ENCODE assay signal across 22 cellular contexts in the genomic region with DNA sequence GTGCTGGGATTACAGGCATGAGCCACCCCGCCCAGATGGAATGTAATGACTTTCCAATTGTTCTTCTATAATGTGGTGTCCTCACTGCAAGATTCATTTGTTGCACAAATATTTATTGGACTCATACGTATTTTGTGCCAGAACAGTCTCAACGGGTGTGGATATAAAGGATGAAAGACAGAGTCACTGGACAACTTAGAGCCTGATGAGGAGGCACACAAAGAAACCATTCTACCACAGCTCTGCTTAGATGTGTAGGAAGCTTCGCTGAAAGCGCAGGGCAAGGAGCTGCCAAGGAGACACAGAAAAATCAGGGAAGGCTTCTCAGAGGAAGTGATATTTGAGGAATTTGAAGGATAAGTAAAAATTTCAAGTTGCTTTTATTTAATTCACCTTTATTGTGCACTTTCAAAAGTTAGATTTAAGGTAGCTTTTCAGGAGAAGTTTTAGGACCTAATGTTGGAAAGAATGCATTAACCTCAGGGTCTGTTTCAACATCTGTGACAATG. TPM values are rescaled to one million over a fixed set of nuclear protein-coding genes. Genes with fewer than 3 reads are reported as not detected.
DNase-seq lines count a peak whose midpoint lies in the region; ATAC-seq, FAIRE-seq and TF ChIP-seq lines count a peak whose summit lies in the region.
"Had no signal": no experiment of that assay in that cellular context is flagged by ENCODE, and none has a peak within 500 bp of the region (broad histone marks: within the 10 kb centered on the region; RNA-seq: fewer than 3 reads in every experiment).

No MANE protein-coding gene starts in this region.

- no peaks in the 10 kb centered on the region for H3K36me3 ChIP-seq in uterus
- H3K36me3 ChIP-seq: BE2C, BLaER1 had no signal

- H3K9me3 ChIP-seq in A549 (no peaks in the 10 kb centered on the region; the same call in 2 of the 3 replicates), uterus (no peaks in the 10 kb centered on the region)
- H3K9me3 ChIP-seq: BE2C, Caco-2 had no signal

- H3K4me3 ChIP-seq in A549 (no peak overlapping the region), uterus (no peak overlapping the region)
- H3K4me3 ChIP-seq: BLaER1 had no signal

- no peak for ATAC-seq in A549

- in situ Hi-C loops in SK-MEL-5 (cut with HindIII; ENCODE audit: low pct_unique_long_range_greater_than_20kb, low sequenced_read_pairs): no loop called here

- TF ChIP-seq RAD21 in A549 (conservative IDR thresholded peaks at IDR 0.05 in 1 of 2, IDR thresholded peaks at IDR 0.05 in 1 of 2): no peak

- peaks cover 0 to 4% of the 10 kb centered on the region in 2 donors for H3K27me3 ChIP-seq in uterus
- H3K27me3 ChIP-seq: BE2C had no signal

- TF ChIP-seq CTCF in A549 (IDR thresholded peaks at IDR 0.05) (no peak), uterus (IDR thresholded peaks at IDR 0.05) (no peak)

- TF ChIP-seq POLR2A in A549 (IDR thresholded peaks at IDR 0.05; ENCODE audit: low read length): no peak
- no peak for TF ChIP-seq POLR2A in uterus (IDR thresholded peaks at IDR 0.05)

- H3K4me1 ChIP-seq in A549: peaks cover 4% of the 10 kb centered on the region; the same call in 2 of the 3 replicates
- H3K4me1 ChIP-seq in uterus: no peaks in the 10 kb centered on the region
- H3K4me1 ChIP-seq: BE2C, BLaER1 had no signal

- DNase-seq in A549 (ENCODE audit: low read depth in 1 of 2, low spot score in 1 of 2) (no peak), SK-MEL-5 (ENCODE audit: low read depth, low spot score) (peak; percentile 27), foreskin melanocyte (peak; percentile 63), uterus (no peak)
- no peak for DNase-seq in stimulated activated CD4-positive, alpha-beta T cell treated with anti-CD3 and anti-CD28 coated beads, Interleukin-15, amount 100 ng/mL, for 24 hours
- DNase-seq: ACHN; BE2C; C1 segment of cervical spinal cord; Caco-2; Calu3; CD4-positive, alpha-beta memory T cell; CD4-positive, CD25-positive, alpha-beta regulatory T cell; CD8-positive, alpha-beta memory T cell; DMS79 treated with DMSO at 0.1 percent for 48 hours; GF-D8 had no signal

- WGBS in A549 (ENCODE audit: missing lambda C conversion rate): 22% methylated on average over 5 of the region's 5 CpGs

- H3K4me2 ChIP-seq in A549: no peak overlapping the region
- H3K4me2 ChIP-seq: BLaER1 had no signal

- TF ChIP-seq EP300 in A549 (IDR thresholded peaks at IDR 0.05): no peak

- CTCF ChIA-PET in A549 (lab: Yijun Ruan, JAX): interaction anchor here (0.9 to 1.6 kb wide), 4 partner anchors 11 to 173 kb away, joined by 4 to 5 read pairs (median 5); no protein-coding TSS in a partner anchor

- intact Hi-C loops in uterus (cut with DNase I; ENCODE audit: low total_unique reads): no loop called here

- FAIRE-seq in A549 (lab: Jason Lieb, UNC): no peak
- FAIRE-seq: D721Med, G401.6, GM12891, GM19239 had no signal

- POLR2A ChIA-PET in A549 (lab: Yijun Ruan, JAX): no interaction called here

- no peak overlapping the region for H3K27ac ChIP-seq in A549
- H3K27ac ChIP-seq in uterus: no peak overlapping the region
- H3K27ac ChIP-seq: 22Rv1, BLaER1 had no signal

TF ChIP-seq in A549, 52 proteins besides CTCF, POLR2A, EP300 and RAD21:
- TF ChIP-seq, protein P1, sequence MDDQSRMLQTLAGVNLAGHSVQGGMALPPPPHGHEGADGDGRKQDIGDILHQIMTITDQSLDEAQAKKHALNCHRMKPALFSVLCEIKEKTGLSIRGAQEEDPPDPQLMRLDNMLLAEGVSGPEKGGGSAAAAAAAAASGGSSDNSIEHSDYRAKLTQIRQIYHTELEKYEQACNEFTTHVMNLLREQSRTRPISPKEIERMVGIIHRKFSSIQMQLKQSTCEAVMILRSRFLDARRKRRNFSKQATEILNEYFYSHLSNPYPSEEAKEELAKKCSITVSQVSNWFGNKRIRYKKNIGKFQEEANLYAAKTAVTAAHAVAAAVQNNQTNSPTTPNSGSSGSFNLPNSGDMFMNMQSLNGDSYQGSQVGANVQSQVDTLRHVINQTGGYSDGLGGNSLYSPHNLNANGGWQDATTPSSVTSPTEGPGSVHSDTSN (IDR thresholded peaks at IDR 0.05): no peak
- TF ChIP-seq, protein P2, sequence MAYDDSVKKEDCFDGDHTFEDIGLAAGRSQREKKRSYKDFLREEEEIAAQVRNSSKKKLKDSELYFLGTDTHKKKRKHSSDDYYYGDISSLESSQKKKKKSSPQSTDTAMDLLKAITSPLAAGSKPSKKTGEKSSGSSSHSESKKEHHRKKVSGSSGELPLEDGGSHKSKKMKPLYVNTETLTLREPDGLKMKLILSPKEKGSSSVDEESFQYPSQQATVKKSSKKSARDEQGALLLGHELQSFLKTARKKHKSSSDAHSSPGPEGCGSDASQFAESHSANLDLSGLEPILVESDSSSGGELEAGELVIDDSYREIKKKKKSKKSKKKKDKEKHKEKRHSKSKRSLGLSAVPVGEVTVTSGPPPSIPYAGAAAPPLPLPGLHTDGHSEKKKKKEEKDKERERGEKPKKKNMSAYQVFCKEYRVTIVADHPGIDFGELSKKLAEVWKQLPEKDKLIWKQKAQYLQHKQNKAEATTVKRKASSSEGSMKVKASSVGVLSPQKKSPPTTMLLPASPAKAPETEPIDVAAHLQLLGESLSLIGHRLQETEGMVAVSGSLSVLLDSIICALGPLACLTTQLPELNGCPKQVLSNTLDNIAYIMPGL (CRISPR knock-in tag; IDR thresholded peaks at IDR 0.05; ENCODE audit: borderline replicate concordance): no peak
- peak; percentile 57 for TF ChIP-seq ZFP36 (IDR thresholded peaks at IDR 0.05; ENCODE audit: borderline replicate concordance, partially characterized antibody)

RNA-seq across cellular contexts. Expression of a gene that starts 41.6 kb away (rescaled TPM):
- polyA plus RNA-seq in A549 (2011; rRNA removed): 1.3 and 1.6 TPM in 2 replicates
- 0.20 and 0.29 TPM in 2 replicates for polyA plus RNA-seq in A549 (2012; cell fraction: cytosol; rRNA removed)
- 0.26 and 0.32 TPM in 2 replicates for polyA plus RNA-seq in A549 (2012; cell fraction: nucleus; rRNA removed)
- polyA plus RNA-seq in A549 (2017; fragmentation: RNase III; extraction: RNeasy Plus Mini Kit Qiagen cat#74134 plus additional on column Dnase treatment): 0.50 to 0.59 TPM (median 0.53 TPM) in 3 replicates
- polyA minus RNA-seq in A549 (2011; rRNA and poly(A)+ RNA removed): 8.2 and 8.6 TPM in 2 replicates
- total RNA-seq in SK-MEL-5 (2014; rRNA removed; shearing (Covaris generic)): 14.8 and 16.3 TPM in 2 replicates
- 6.0 and 8.3 TPM in 2 replicates for polyA plus RNA-seq in SK-MEL-5 (2015; cell fraction: cytosol; rRNA removed)
- polyA plus RNA-seq in SK-MEL-5 (2015; cell fraction: nucleus; rRNA removed): 2.5 and 4.7 TPM in 2 replicates
- 10 to 100 TPM in 2 of 4 donors, 1 to 10 TPM in 2; 3.3 to 87.8 (median 11.0) TPM for total RNA-seq in uterus
- total RNA-seq: CD4-positive, alpha-beta memory T cell had no signal
- polyA plus RNA-seq: AG04450; CD4-positive, alpha-beta memory T cell; CD4-positive, CD25-positive, alpha-beta regulatory T cell; CD8-positive, alpha-beta memory T cell had no signal

Comparison
In these comparisons a context has a peak if more than half of its experiments do, and no peak if none do; other contexts are left out.
1. DNase-seq: peak in SK-MEL-5 (single experiment) and foreskin melanocyte (single experiment); none in A549 (0 of 2), stimulated activated CD4-positive, alpha-beta T cell treated with anti-CD3 and anti-CD28 coated beads, Interleukin-15, amount 100 ng/mL, for 24 hours (single experiment) and uterus (0 of 2).